11 cellular contexts compared by ENCODE assay signal in genomic region chr1:45300669-45300997, GRCh38. TPM values are rescaled to one million over a fixed set of nuclear protein-coding genes. Genes with fewer than 3 reads are reported as not detected.
A peak's percentile ranks its signal among the peaks of the same experiment; 100 is the strongest.
DNase-seq lines count a peak whose midpoint lies in the region; ATAC-seq, FAIRE-seq and TF ChIP-seq lines count a peak whose summit lies in the region.
"Had no signal": no experiment of that assay in that cellular context is flagged by ENCODE, and none has a peak within 500 bp of the region (broad histone marks: within the 10 kb centered on the region; RNA-seq: fewer than 3 reads in every experiment).

No MANE protein-coding gene starts in this region.

- no peak overlapping the region for H3K4me2 ChIP-seq in K562 (ENCODE audit: insufficient read depth, low read length)
- no peak overlapping the region for H3K4me2 ChIP-seq in osteoblast (ENCODE audit: insufficient read depth, low read length)

- peaks cover 9% of the 10 kb centered on the region; the same call in 2 of the 3 replicates for H3K79me2 ChIP-seq in K562 (ENCODE audit: control insufficient read depth, insufficient read depth, low read length)
- H3K79me2 ChIP-seq in osteoblast (ENCODE audit: insufficient read depth, low read length), result no peaks in the 10 kb centered on the region

- H3K9me3 Mint-ChIP-seq in IgD-negative memory B cell, result no peaks in the 10 kb centered on the region
- H3K9me3 Mint-ChIP-seq: HFFc6 had no signal

- TF ChIP-seq EP300 in K562 (IDR thresholded peaks at IDR 0.05; ENCODE audit: low read length), result no peak

- H3K27me3 Mint-ChIP-seq in IgD-negative memory B cell, result no peaks in the 10 kb centered on the region
- H3K27me3 Mint-ChIP-seq: B cell had no signal

- no peak for TF ChIP-seq RAD21 in K562 (CRISPR knock-in tag; conservative IDR thresholded peaks at IDR 0.05 in 1 of 2, IDR thresholded peaks at IDR 0.05 in 1 of 2)

- H3K27ac Mint-ChIP-seq in IgD-negative memory B cell, result peak overlapping the region in 2 of 3 donors; percentile 50 to 76
- H3K27ac Mint-ChIP-seq: B cell, HFFc6 had no signal

- H3K4me1 ChIP-seq in K562 (replicated peaks in 1 of 2; ENCODE audit: control insufficient read depth in 2 of 2, insufficient read depth in 2 of 2, low read length in 2 of 2), result peaks cover 24 to 30% of the 10 kb centered on the region in 2 experiments
- peaks cover 6% of the 10 kb centered on the region for H3K4me1 ChIP-seq in osteoblast (ENCODE audit: insufficient read depth, low read length)

- H3K4me3 Mint-ChIP-seq in IgD-negative memory B cell, result peak overlapping the region in 1 of 4 donors; percentile 60
- H3K4me3 Mint-ChIP-seq: B cell, HFFc6 had no signal

- CTCF ChIA-PET in K562 (lab: Yijun Ruan, JAX; ENCODE audit: low intra/inter-chr PET ratio), result interaction anchor here (0.5 to 5.3 kb wide), 9 partner anchors 21 to 571 kb away, joined by 3 to 58 read pairs (median 4); partner anchors contain the start of gene RNU5D-1

- peaks cover 10 to 19% (median 13%) of the 10 kb centered on the region in 3 donors for H3K4me1 Mint-ChIP-seq in IgD-negative memory B cell

- H3K9ac ChIP-seq in K562 (ENCODE audit: insufficient read depth in 1 of 2, low read depth in 2 of 2, low read length in 2 of 2), result no peak overlapping the region

- FAIRE-seq in K562 (lab: Jason Lieb, UNC), result no peak
- no peak for FAIRE-seq in H54 (lab: Jason Lieb, UNC)

- no peak for DNase-seq in K562 (ENCODE audit: extremely low read depth in 1 of 4, low spot score in 3 of 4)
- DNase-seq in osteoblast (ENCODE audit: insufficient read length, low spot score, missing footprints), result peak; percentile 68
- DNase-seq in brain microvascular endothelial cell, result no peak
- no peak for DNase-seq in H54 (ENCODE audit: insufficient read length, low spot score)
- no peak for DNase-seq in SIG-M5 (lab: John Stamatoyannopoulos, UW)
- DNase-seq: NK-92 treated with Interleukin-12 subunit alpha and Interleukin-12 subunit beta, amount 100 ng/mL, for 24 hours had no signal

- in situ Hi-C loops in K562 (cut with MboI) (loop anchor here (5.0 to 10.0 kb wide), 4 partner anchors 288 to 576 kb away; partner anchors contain the start of genes HECTD3, PTCH2 and UROD), brain microvascular endothelial cell (cut with HindIII; ENCODE audit: low pct_ligation_motif_present, low sequenced_read_pairs) (loop anchor here (25.0 kb wide), 1 partner anchor 288 kb away; the partner anchor contains the start of genes HECTD3 and UROD)

- TF ChIP-seq CTCF in C4-2B (conservative IDR thresholded peaks at IDR 0.05), result peak; percentile 64; the same call in 1 of the 2 replicates
- TF ChIP-seq CTCF in K562 (IDR thresholded peaks at IDR 0.05 in 2 of 3, conservative IDR thresholded peaks at IDR 0.05 in 1 of 3; ENCODE audit: insufficient read depth in 2 of 3, low read depth in 1 of 3, low read length in 3 of 3), result no peak
- no peak for TF ChIP-seq CTCF in osteoblast (IDR thresholded peaks at IDR 0.05; ENCODE audit: extremely low read depth, low read depth, low read length)
- no peak for TF ChIP-seq CTCF in brain microvascular endothelial cell (IDR thresholded peaks at IDR 0.05; ENCODE audit: low read depth, low read length, missing control alignments)

- H2AFZ ChIP-seq in K562 (ENCODE audit: low read depth, low read length), result peak overlapping the region; percentile 26; the same call in 1 of the 2 replicates
- H2AFZ ChIP-seq in osteoblast (ENCODE audit: low read length), result no peak overlapping the region

- H3K4me3 ChIP-seq in K562, result no peak overlapping the region
- H3K4me3 ChIP-seq in osteoblast (ENCODE audit: insufficient read depth, low read length), result no peak overlapping the region
- no peak overlapping the region for H3K4me3 ChIP-seq in brain microvascular endothelial cell (ENCODE audit: low read depth, low read length)
- H3K4me3 ChIP-seq: SJSA1 had no signal

- H3K27me3 ChIP-seq in K562 (ENCODE audit: control insufficient read depth in 2 of 2, insufficient read depth in 2 of 2, low read length in 2 of 2) (no peaks in the 10 kb centered on the region), osteoblast (ENCODE audit: insufficient read depth, low read length) (no peaks in the 10 kb centered on the region), brain microvascular endothelial cell (replicated peaks) (no peaks in the 10 kb centered on the region)
- H3K27me3 ChIP-seq: SJSA1 had no signal

- peaks cover 2% of the 10 kb centered on the region for H3K36me3 Mint-ChIP-seq in IgD-negative memory B cell

- 5% methylated on average over 2 of the region's 2 CpGs for WGBS in K562 (ENCODE audit: insufficient coverage, low coverage, missing lambda C conversion rate)

- no TSS peak for BruUV-seq in K562 (replicated peaks; lab: Mats Ljungman, UMichigan)

- no peaks in the 10 kb centered on the region for H3K9me1 ChIP-seq in K562 (ENCODE audit: control insufficient read depth, insufficient read depth, low read length)

- POLR2A ChIA-PET in K562 (lab: Yijun Ruan, JAX), result interaction anchor here (0.6 to 4.1 kb wide), 5 partner anchors 7 to 592 kb away, joined by 3 to 44 read pairs (median 3); partner anchors contain the start of genes HECTD3 and UROD

- intact Hi-C loops in K562 (cut with micrococcal nuclease), result loop anchor here (1.0 to 5.0 kb wide), 5 partner anchors 68 to 568 kb away; partner anchors contain the start of gene RNU5D-1

- H3K9me3 ChIP-seq in K562 (replicated peaks; ENCODE audit: control insufficient read depth, insufficient read depth, low read depth, low read length), result no peaks in the 10 kb centered on the region
- no peaks in the 10 kb centered on the region for H3K9me3 ChIP-seq in osteoblast (ENCODE audit: low read depth, low read length)
- H3K9me3 ChIP-seq: SJSA1 had no signal

- TF ChIP-seq POLR2A in K562 (conservative IDR thresholded peaks at IDR 0.05) (no peak), H54 (IDR thresholded peaks at IDR 0.05; ENCODE audit: low read depth, low read length) (no peak)

- no peaks in the 10 kb centered on the region for H3K36me3 ChIP-seq in K562 (ENCODE audit: control insufficient read depth, insufficient read depth, low read length)
- H3K36me3 ChIP-seq in osteoblast (ENCODE audit: insufficient read depth, low read length), result no peaks in the 10 kb centered on the region
- H3K36me3 ChIP-seq in brain microvascular endothelial cell (replicated peaks), result no peaks in the 10 kb centered on the region
- H3K36me3 ChIP-seq: SJSA1 had no signal

- H4K20me1 ChIP-seq in K562 (replicated peaks; ENCODE audit: control insufficient read depth, insufficient read depth, low read length) (no peaks in the 10 kb centered on the region), osteoblast (ENCODE audit: insufficient read depth, low read length) (no peaks in the 10 kb centered on the region)

- ATAC-seq in K562, result no peak

- H3K27ac ChIP-seq in C4-2B, result no peak overlapping the region
- H3K27ac ChIP-seq in K562 (ENCODE audit: extremely low read depth, low read depth, low read length), result no peak overlapping the region
- H3K27ac ChIP-seq in osteoblast (ENCODE audit: low read depth, low read length), result no peak overlapping the region
- no peak overlapping the region for H3K27ac ChIP-seq in brain microvascular endothelial cell
- H3K27ac ChIP-seq: SJSA1 had no signal

RNA-seq across cellular contexts. Expression of gene HPDL, which starts 26.1 kb away (rescaled TPM):
- polyA plus RNA-seq in IgD-negative memory B cell (1.3 TPM), K562 (2011; rRNA removed) (not detected in 2 replicates), K562 (2014; fragmentation: Illumina TruSeq; extraction: Trizol) (not detected in 2 replicates), K562 (2014; fragmentation: Nextera tagmentation; extraction: Ambion mirVana) (not detected), K562 (2014; rRNA removed) (not detected in 2 replicates)
- total RNA-seq in K562 (2011; cell fraction: chromatin; rRNA removed; ENCODE audit: low replicate concordance), result not detected in 2 replicates
- not detected in 2 replicates for total RNA-seq in K562 (2011; cell fraction: nucleolus; rRNA removed)
- not detected in 2 replicates for total RNA-seq in K562 (2011; cell fraction: nucleoplasm; rRNA removed)
- total RNA-seq in K562 (2014; rRNA removed) (not detected in 2 replicates), K562 (2014; rRNA removed; fragmentation: Illumina TruSeq; extraction: Trizol) (not detected in 2 replicates), K562 (2015; rRNA removed; fragmentation: Illumina TruSeq; extraction: Trizol) (not detected in 2 replicates), K562 (2021) (not detected in 2 replicates), osteoblast (0.36 and 0.59 TPM in 2 replicates)
- not detected in 2 replicates for polyA plus RNA-seq in K562 (2011; cell fraction: cytosol; rRNA removed)
- not detected in 2 replicates for polyA plus RNA-seq in K562 (2011; cell fraction: nucleus; rRNA removed)
- polyA plus RNA-seq in K562 (2012), result 0.04 and 0.28 TPM in 2 replicates
- polyA minus RNA-seq in K562 (2011; rRNA and poly(A)+ RNA removed), result not detected in 2 replicates
- polyA minus RNA-seq in K562 (2011; cell fraction: cytosol; rRNA and poly(A)+ RNA removed), result not detected in 2 replicates
- not detected in 2 replicates for polyA minus RNA-seq in K562 (2011; cell fraction: nucleus; rRNA and poly(A)+ RNA removed)

RNA-seq across cellular contexts. Expression of gene TOE1, which starts 39.3 kb away (rescaled TPM):
- 18.6 TPM for polyA plus RNA-seq in IgD-negative memory B cell
- 34.1 and 86.1 TPM in 2 replicates for total RNA-seq in K562 (2011; cell fraction: chromatin; rRNA removed; ENCODE audit: low replicate concordance)
- 66.0 and 68.2 TPM in 2 replicates for total RNA-seq in K562 (2011; cell fraction: nucleolus; rRNA removed)
- 40.8 and 44.2 TPM in 2 replicates for total RNA-seq in K562 (2011; cell fraction: nucleoplasm; rRNA removed)
- total RNA-seq in K562 (2014; rRNA removed), result 36.7 and 46.9 TPM in 2 replicates
- total RNA-seq in K562 (2014; rRNA removed; fragmentation: Illumina TruSeq; extraction: Trizol), result 25.0 and 32.1 TPM in 2 replicates
- total RNA-seq in K562 (2015; rRNA removed; fragmentation: Illumina TruSeq; extraction: Trizol), result 46.5 and 46.9 TPM in 2 replicates
- 32.5 and 33.9 TPM in 2 replicates for total RNA-seq in K562 (2021)
- polyA plus RNA-seq in K562 (2011; rRNA removed), result 30.4 and 36.0 TPM in 2 replicates
- polyA plus RNA-seq in K562 (2011; cell fraction: cytosol; rRNA removed), result 33.1 and 54.6 TPM in 2 replicates
- 75.7 and 103 TPM in 2 replicates for polyA plus RNA-seq in K562 (2011; cell fraction: nucleus; rRNA removed)
- polyA plus RNA-seq in K562 (2012), result 25.2 and 34.6 TPM in 2 replicates
- 40.1 and 47.2 TPM in 2 replicates for polyA plus RNA-seq in K562 (2014; fragmentation: Illumina TruSeq; extraction: Trizol)
- polyA plus RNA-seq in K562 (2014; fragmentation: Nextera tagmentation; extraction: Ambion mirVana), result 10 to 100 TPM; 59.8 to 85.7 TPM
- 38.0 and 44.8 TPM in 2 replicates for polyA plus RNA-seq in K562 (2014; rRNA removed)
- 38.1 and 72.9 TPM in 2 replicates for polyA minus RNA-seq in K562 (2011; rRNA and poly(A)+ RNA removed)
- polyA minus RNA-seq in K562 (2011; cell fraction: cytosol; rRNA and poly(A)+ RNA removed), result 21.1 and 35.7 TPM in 2 replicates
- 39.9 and 47.7 TPM in 2 replicates for polyA minus RNA-seq in K562 (2011; cell fraction: nucleus; rRNA and poly(A)+ RNA removed)
- 6.5 and 8.5 TPM in 2 replicates for total RNA-seq in osteoblast

RNA-seq across cellular contexts. Expression of gene MUTYH, which starts 39.6 kb away (rescaled TPM):
- polyA plus RNA-seq in IgD-negative memory B cell (21.1 TPM), K562 (2011; rRNA removed) (23.6 and 39.9 TPM in 2 replicates), K562 (2014; fragmentation: Illumina TruSeq; extraction: Trizol) (32.7 and 35.6 TPM in 2 replicates), K562 (2014; fragmentation: Nextera tagmentation; extraction: Ambion mirVana) (1 to 10 TPM; 3.4 to 6.2 TPM), K562 (2014; rRNA removed) (46.2 and 53.5 TPM in 2 replicates)
- total RNA-seq in K562 (2011; cell fraction: chromatin; rRNA removed; ENCODE audit: low replicate concordance), result 71.8 and 131 TPM in 2 replicates
- total RNA-seq in K562 (2011; cell fraction: nucleolus; rRNA removed), result 89.7 and 95.8 TPM in 2 replicates
- total RNA-seq in K562 (2011; cell fraction: nucleoplasm; rRNA removed), result 74.4 and 78.0 TPM in 2 replicates
- total RNA-seq in K562 (2014; rRNA removed) (32.1 and 36.8 TPM in 2 replicates), K562 (2014; rRNA removed; fragmentation: Illumina TruSeq; extraction: Trizol) (13.0 and 16.5 TPM in 2 replicates), K562 (2015; rRNA removed; fragmentation: Illumina TruSeq; extraction: Trizol) (26.8 and 29.0 TPM in 2 replicates), K562 (2021) (36.1 and 37.8 TPM in 2 replicates), osteoblast (13.6 and 14.1 TPM in 2 replicates)
- 31.3 and 41.8 TPM in 2 replicates for polyA plus RNA-seq in K562 (2011; cell fraction: cytosol; rRNA removed)
- 190 and 211 TPM in 2 replicates for polyA plus RNA-seq in K562 (2011; cell fraction: nucleus; rRNA removed)
- polyA plus RNA-seq in K562 (2012), result 30.0 and 54.0 TPM in 2 replicates
- 18.2 and 19.1 TPM in 2 replicates for polyA minus RNA-seq in K562 (2011; rRNA and poly(A)+ RNA removed)
- 9.2 and 10.9 TPM in 2 replicates for polyA minus RNA-seq in K562 (2011; cell fraction: cytosol; rRNA and poly(A)+ RNA removed)
- 20.3 and 32.9 TPM in 2 replicates for polyA minus RNA-seq in K562 (2011; cell fraction: nucleus; rRNA and poly(A)+ RNA removed)
